In the genomic region with DNA sequence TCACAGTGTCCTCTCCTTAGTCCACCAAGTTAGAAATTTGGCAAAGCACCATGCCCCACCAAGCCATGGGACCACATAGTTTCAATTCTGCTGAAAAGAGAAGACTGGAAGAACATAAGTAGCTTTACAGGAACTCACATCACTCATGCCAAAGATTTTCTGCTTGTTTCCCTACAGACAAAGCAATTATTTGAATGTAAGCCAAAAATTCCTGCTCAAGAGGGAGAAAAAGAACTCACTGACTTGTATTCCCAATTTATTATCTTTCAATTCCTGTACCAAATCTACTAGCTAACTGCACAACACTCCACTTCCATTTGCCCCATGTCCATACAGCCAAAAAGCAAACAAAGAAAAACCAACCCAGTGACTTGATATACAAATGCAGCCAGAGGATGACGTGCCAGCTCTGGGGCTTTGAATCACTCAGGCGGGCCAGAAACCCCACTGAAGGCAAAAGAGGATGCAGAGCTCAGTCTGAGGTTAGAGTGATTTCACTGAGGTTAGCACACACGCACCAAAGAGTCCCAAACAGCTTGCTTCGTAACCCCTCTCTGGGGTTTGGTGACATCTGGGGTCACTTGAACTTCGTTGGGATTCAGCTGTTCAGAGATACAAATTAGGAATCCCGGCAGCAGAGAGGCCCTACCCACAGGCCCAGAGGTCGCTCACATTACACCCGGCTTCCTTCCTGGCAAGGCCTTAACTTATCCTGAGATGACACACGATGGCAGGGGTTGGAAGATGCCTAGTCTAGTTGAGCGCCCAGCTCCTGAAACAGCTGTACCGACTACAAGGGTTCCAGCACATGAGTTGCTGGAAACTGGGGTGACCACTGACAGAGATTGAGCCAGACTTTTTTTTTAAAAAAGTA, we compare ENCODE assay signal across 8 cellular contexts. TPM values are rescaled to one million over a fixed set of nuclear protein-coding genes. Genes with fewer than 3 reads are reported as not detected.
DNase-seq lines count a peak whose midpoint lies in the region; ATAC-seq and TF ChIP-seq lines count a peak whose summit lies in the region.

No MANE protein-coding gene starts in this region.

- H3K27ac ChIP-seq in neural progenitor cell (no peak overlapping the region), testis (peak overlapping the region in 1 of 2 donors; percentile 75)

- H3K27ac Mint-ChIP-seq in neural progenitor cell: no peak overlapping the region

- H3K9ac ChIP-seq in neural progenitor cell: no peak overlapping the region

- peaks cover 31% of the 10 kb centered on the region for H3K27me3 Mint-ChIP-seq in neural progenitor cell (ENCODE audit: insufficient read depth, low read depth)

- 15 to 38% methylated on average over 11 of the region's 11 CpGs for WGBS in testis, 2 donors

- H3K4me3 ChIP-seq in epithelial cell of proximal tubule (ENCODE audit: low read depth, low read length) (peak overlapping the region; percentile 93), neural progenitor cell (peak overlapping the region; percentile 78), testis (peak overlapping the region in 1 of 2 donors; percentile 78)

- H3K4me1 ChIP-seq in neural progenitor cell (peaks cover 19% of the 10 kb centered on the region), testis (peaks cover 6% of the 10 kb centered on the region)

- H3K4me3 Mint-ChIP-seq in neural progenitor cell: peak overlapping the region; percentile 86

- peaks cover 9% of the 10 kb centered on the region for H3F3A ChIP-seq in neural progenitor cell (ENCODE audit: low read depth)

- H4K20me1 ChIP-seq in neural progenitor cell (ENCODE audit: low read depth): no peaks in the 10 kb centered on the region

- TF ChIP-seq POLR2A in testis (IDR thresholded peaks at IDR 0.05): no peak

- TF ChIP-seq CTCF in epithelial cell of proximal tubule (conservative IDR thresholded peaks at IDR 0.05; ENCODE audit: low read depth, low read length): peak; percentile 14
- no peak for TF ChIP-seq CTCF in neural progenitor cell (IDR thresholded peaks at IDR 0.05)
- TF ChIP-seq CTCF in testis (IDR thresholded peaks at IDR 0.05): no peak

- intact Hi-C loops in testis (cut with DNase I; ENCODE audit: low total_unique reads): no loop called here

- no peaks in the 10 kb centered on the region for H3K9me3 ChIP-seq in neural progenitor cell (ENCODE audit: low read depth)
- H3K9me3 ChIP-seq in testis: no peaks in the 10 kb centered on the region

- peaks cover 3% of the 10 kb centered on the region for H3K9me3 Mint-ChIP-seq in neural progenitor cell

- H2AFZ ChIP-seq in neural progenitor cell (replicated peaks): no peak overlapping the region

- peaks cover 43% of the 10 kb centered on the region for H3K4me1 Mint-ChIP-seq in neural progenitor cell

- H3K36me3 ChIP-seq in neural progenitor cell (no peaks in the 10 kb centered on the region), testis (ENCODE audit: low read depth, missing control alignments) (no peaks in the 10 kb centered on the region)

- DNase-seq in GM03348 (ENCODE audit: low spot score) (peak; percentile 70), KBM-7 (peak; percentile 92), epithelial cell of proximal tubule (ENCODE audit: low read depth) (no peak), neural progenitor cell (ENCODE audit: low spot score) (peak; percentile 20), testis (peak; percentile 37), NCI-H82 treated with DMSO at 0.1 percent for 48 hours (lab: John Stamatoyannopoulos, UW; ENCODE audit: unreplicated experiment) (no peak)
- peak; percentile 55 to 65 for DNase-seq in activated CD8-positive, alpha-beta memory T cell treated with anti-CD3 and anti-CD28 coated beads for 1 hour (ENCODE audit: extremely low read depth in 1 of 2, low read depth in 1 of 2)

- H3K27me3 ChIP-seq in neural progenitor cell (peaks cover 61% of the 10 kb centered on the region), testis (no peaks in the 10 kb centered on the region)

- peak; percentile 50 for ATAC-seq in GM21576 (IDR thresholded peaks at IDR 0.05; ENCODE audit: unreplicated experiment)

- in situ Hi-C loops in KBM-7 (cut with MboI; ENCODE audit: low pct_unique_long_range_greater_than_20kb, low sequenced_read_pairs): no loop called here

- peak overlapping the region; percentile 99 for H3K4me2 ChIP-seq in neural progenitor cell

- H3K36me3 Mint-ChIP-seq in neural progenitor cell: no peaks in the 10 kb centered on the region

- H3K79me2 ChIP-seq in neural progenitor cell (ENCODE audit: low read depth): no peaks in the 10 kb centered on the region

RNA-seq across cellular contexts. Expression of gene RFTN1, which starts 1.7 kb away (rescaled TPM):
- total RNA-seq in epithelial cell of proximal tubule (34.7 and 50.7 TPM in 2 replicates), neural progenitor cell (ENCODE audit: low replicate concordance) (0.37 and 0.92 TPM in 2 replicates), testis (10 to 100 TPM; 20.8 to 25.7 TPM)
- polyA plus RNA-seq in testis (ENCODE audit: insufficient read depth, low read depth, low replicate concordance): 22.2 TPM

Comparison
In these comparisons a context has a peak if more than half of its experiments do, and no peak if none do; other contexts are left out.
1. DNase-seq: peak in GM03348 (single experiment), KBM-7 (single experiment), activated CD8-positive, alpha-beta memory T cell treated with anti-CD3 and anti-CD28 coated beads for 1 hour (2 of 2), neural progenitor cell (single experiment) and testis (single experiment); none in epithelial cell of proximal tubule (single experiment) and NCI-H82 treated with DMSO at 0.1 percent for 48 hours (single experiment).
2. RNA of gene RFTN1, which starts 1.7 kb away (total RNA-seq): 34.7 to 50.7 TPM in epithelial cell of proximal tubule and 20.8 to 25.7 TPM in testis; 0.37 to 0.92 TPM in neural progenitor cell; every median in the first group is over 10 times any median in the second.